In genomic region chr3:113898892-113899291, GRCh38 we compare ENCODE assay signal across 15 cellular contexts. TPM values are rescaled to one million over a fixed set of nuclear protein-coding genes. Genes with fewer than 3 reads are reported as not detected.
DNase-seq lines count a peak whose midpoint lies in the region; ATAC-seq and TF ChIP-seq lines count a peak whose summit lies in the region.
"Had no signal": no experiment of that assay in that cellular context is flagged by ENCODE, and none has a peak within 500 bp of the region (broad histone marks: within the 10 kb centered on the region; RNA-seq: fewer than 3 reads in every experiment).

No MANE protein-coding gene starts in this region.

- H3K4me1 ChIP-seq in PC-9 (replicated peaks; ENCODE audit: insufficient read depth) (peaks cover 33% of the 10 kb centered on the region), HAP-1 (peaks cover 14% of the 10 kb centered on the region)

- H3K4me3 ChIP-seq in PC-9 (peak overlapping the region; percentile 49; the same call in 1 of the 2 replicates), HAP-1 (no peak overlapping the region)

- in situ Hi-C loops in HAP-1 (cut with MboI; ENCODE audit: low sequenced_read_pairs): no loop called here

- H3K36me3 ChIP-seq in PC-9 (ENCODE audit: low read depth) (no peaks in the 10 kb centered on the region), HAP-1 (replicated peaks) (no peaks in the 10 kb centered on the region)

- peak overlapping the region; percentile 86 for H3K4me2 ChIP-seq in PC-9

- CTCF ChIA-PET in PC-9 (lab: Charles Lee): no interaction called here

- intact Hi-C loops in PC-9 (cut with micrococcal nuclease; ENCODE audit: unreplicated experiment): loop anchor here (2.0 to 5.0 kb wide), 2 partner anchors 48 to 50 kb away; partner anchors contain the start of gene ZDHHC23

- TF ChIP-seq CTCF in PC-9 (conservative IDR thresholded peaks at IDR 0.05): no peak

- H3F3A ChIP-seq in PC-9 (ENCODE audit: insufficient read depth, low read depth): no peaks in the 10 kb centered on the region; the same call in 1 of the 2 replicates

- BruUV-seq in PC-9 (replicated peaks; lab: Mats Ljungman, UMichigan): no TSS peak

- H3K27ac ChIP-seq in PC-9: no peak overlapping the region

- H3K9me2 ChIP-seq in PC-9 (ENCODE audit: insufficient read depth): 0 out of 2 replicates have a peak, but pooled peaks cover 2% of the 10 kb centered on the region

- DNase-seq in GM03348 (ENCODE audit: low spot score): peak; percentile 41
- DNase-seq in PC-9: no peak
- DNase-seq in fibroblast of gingiva (ENCODE audit: low read depth): peak; percentile 62
- peak; percentile 10 for DNase-seq in non-pigmented ciliary epithelial cell (ENCODE audit: low read depth)
- no peak for DNase-seq in SHP77 (lab: John Stamatoyannopoulos, UW)
- DNase-seq in HAP-1 (ENCODE audit: low spot score in 2 of 2): no peak
- DNase-seq: activated T-cell treated with anti-CD3 and anti-CD28 coated beads, Interleukin-2, amount 50 U/mL, for 1 hour; Calu3; naive B cell; NCI-H1048; NCI-H524 treated with DMSO at 0.1 percent for 48 hours; Right ventricle myocardium superior had no signal

- POLR2A ChIA-PET in PC-9 (lab: Charles Lee; ENCODE audit: unreplicated experiment): no interaction called here

- H4K20me1 ChIP-seq in PC-9 (ENCODE audit: insufficient read depth): no peaks in the 10 kb centered on the region

- no peaks in the 10 kb centered on the region for H3K79me2 ChIP-seq in PC-9 (ENCODE audit: low read depth)

- peak overlapping the region; percentile 90; the same call in 1 of the 2 replicates for H2AFZ ChIP-seq in PC-9

- H3K27me3 ChIP-seq in PC-9 (ENCODE audit: insufficient read depth, low read depth) (no peaks in the 10 kb centered on the region), HAP-1 (ENCODE audit: low read depth) (no peaks in the 10 kb centered on the region)

- ATAC-seq in GM19467 (IDR thresholded peaks at IDR 0.05; ENCODE audit: unreplicated experiment) (no peak), HG03139 (IDR thresholded peaks at IDR 0.05; ENCODE audit: unreplicated experiment) (no peak)
- ATAC-seq: sciatic nerve had no signal

- H3K9me3 ChIP-seq in PC-9 (ENCODE audit: insufficient read depth, low read depth): no peaks in the 10 kb centered on the region
- no peaks in the 10 kb centered on the region for H3K9me3 ChIP-seq in HAP-1

RNA-seq across cellular contexts. Expression of gene ZDHHC23, which starts 48.9 kb away (rescaled TPM):
- 17.5 and 20.9 TPM in 2 replicates for total RNA-seq in PC-9 (2021)

Comparison
In these comparisons a context has a peak if more than half of its experiments do, and no peak if none do; other contexts are left out.
1. DNase-seq: peak in GM03348 (single experiment), fibroblast of gingiva (single experiment) and non-pigmented ciliary epithelial cell (single experiment); none in PC-9 (0 of 2), SHP77 (0 of 2) and HAP-1 (0 of 2).